10 cellular contexts compared by ENCODE assay signal in genomic region chr13:72043361-72043760, GRCh38.
"Had no signal": no experiment of that assay in that cellular context is flagged by ENCODE, and none has a peak within 500 bp of the region (broad histone marks: within the 10 kb centered on the region; RNA-seq: fewer than 3 reads in every experiment).

No MANE protein-coding gene starts in this region.

- H3K4me2 ChIP-seq: GM23338 had no signal

- DNase-seq: H9, HCEC 1CT, IMR-90, KG1 had no signal

- ATAC-seq: GM23338, K562 had no signal

- FAIRE-seq: H1, H54, HTR-8/SVneo, K562 had no signal

- H3K27ac ChIP-seq: HL-60 had no signal

- H3K4me3 ChIP-seq: GM23338, K562 had no signal
